ENCODE assay signal across 22 cellular contexts in genomic region chr15:79154491-79155182, GRCh38.
DNase-seq lines count a peak whose midpoint lies in the region; ATAC-seq, FAIRE-seq and TF ChIP-seq lines count a peak whose summit lies in the region.
"Had no signal": no experiment of that assay in that cellular context is flagged by ENCODE, and none has a peak within 500 bp of the region (broad histone marks: within the 10 kb centered on the region; RNA-seq: fewer than 3 reads in every experiment).

No MANE protein-coding gene starts in this region.

- H3K4me3 Mint-ChIP-seq in activated T-cell treated with anti-CD3 and anti-CD28 coated beads, Interleukin-2, amount 50 U/mL, for 4 hours = no peak overlapping the region
- H3K4me3 Mint-ChIP-seq: activated CD8-positive, alpha-beta T cell treated with anti-CD3 and anti-CD28 coated beads for 36 hours; memory B cell; naive thymus-derived CD8-positive, alpha-beta T cell; stimulated activated effector memory CD8-positive, alpha-beta T cell treated with anti-CD3 and anti-CD28 coated beads, Interleukin-12 subunit alpha, Interleukin-12 subunit beta, amount 100 ng/mL, for 72 hours had no signal

- FAIRE-seq in HTR-8/SVneo (lab: Jason Lieb, UNC) = no peak
- FAIRE-seq: GM19239 had no signal

- no peaks in the 10 kb centered on the region for H3K4me1 Mint-ChIP-seq in activated T-cell treated with anti-CD3 and anti-CD28 coated beads, Interleukin-2, amount 50 U/mL, for 4 hours (ENCODE audit: low read depth)
- H3K4me1 Mint-ChIP-seq: memory B cell; naive thymus-derived CD8-positive, alpha-beta T cell; stimulated activated effector memory CD8-positive, alpha-beta T cell treated with anti-CD3 and anti-CD28 coated beads, Interleukin-12 subunit alpha, Interleukin-12 subunit beta, amount 100 ng/mL, for 72 hours had no signal

- no peaks in the 10 kb centered on the region for H3K36me3 Mint-ChIP-seq in activated T-cell treated with anti-CD3 and anti-CD28 coated beads, Interleukin-2, amount 50 U/mL, for 4 hours (ENCODE audit: insufficient read depth)
- H3K36me3 Mint-ChIP-seq: stimulated activated effector memory CD8-positive, alpha-beta T cell treated with anti-CD3 and anti-CD28 coated beads, Interleukin-12 subunit alpha, Interleukin-12 subunit beta, amount 100 ng/mL, for 72 hours had no signal

- no peak overlapping the region for H3K4me3 ChIP-seq in fibroblast of pulmonary artery (replicated peaks; ENCODE audit: low read depth, low read length)
- no peak overlapping the region for H3K4me3 ChIP-seq in retinal pigment epithelial cell (ENCODE audit: low read length)

- DNase-seq in NCI-H2196 (lab: John Stamatoyannopoulos, UW; ENCODE audit: unreplicated experiment) (peak; percentile 9), NCI-H2196 treated with DMSO at 0.1 percent for 48 hours (lab: John Stamatoyannopoulos, UW; ENCODE audit: unreplicated experiment) (no peak), NCI-H2227 (lab: John Stamatoyannopoulos, UW; ENCODE audit: unreplicated experiment) (peak; percentile 37), fibroblast of pulmonary artery (ENCODE audit: low read depth) (peak; percentile 9), retinal pigment epithelial cell (ENCODE audit: low read depth) (peak; percentile 15), HTR-8/SVneo (ENCODE audit: insufficient read length, low spot score) (no peak)
- no peak for DNase-seq in activated T-cell treated with anti-CD3 and anti-CD28 coated beads, Interleukin-2, amount 50 U/mL, for 4 hours
- DNase-seq: activated CD8-positive, alpha-beta T cell treated with anti-CD3 and anti-CD28 coated beads for 36 hours; activated naive CD4-positive, alpha-beta T cell treated with Interleukin-2 at 50 U/mL for 16 hours; central memory CD4-positive, alpha-beta T cell; dorsolateral prefrontal cortex; foreskin melanocyte; hippocampal formation; naive thymus-derived CD8-positive, alpha-beta T cell; NCI-H345; RPMI8226; T1000 had no signal

- no peak for ATAC-seq in HG03432 (IDR thresholded peaks at IDR 0.05; ENCODE audit: unreplicated experiment)
- no peak for ATAC-seq in activated T-cell treated with anti-CD3 and anti-CD28 coated beads, Interleukin-2, amount 50 U/mL, for 4 hours
- ATAC-seq: activated CD4-positive, CD25-positive, alpha-beta regulatory T cell treated with anti-CD3 and anti-CD28 coated beads, Interleukin-2, amount 50 U/mL, for 24 hours; activated CD8-positive, alpha-beta T cell treated with anti-CD3 and anti-CD28 coated beads for 36 hours; naive thymus-derived CD8-positive, alpha-beta T cell; stimulated activated effector memory CD8-positive, alpha-beta T cell treated with anti-CD3 and anti-CD28 coated beads, Interleukin-12 subunit alpha, Interleukin-12 subunit beta, amount 100 ng/mL, for 72 hours had no signal

- TF ChIP-seq CTCF in fibroblast of pulmonary artery (IDR thresholded peaks at IDR 0.05; ENCODE audit: low read length, missing control alignments) (no peak), retinal pigment epithelial cell (conservative IDR thresholded peaks at IDR 0.05; ENCODE audit: low read depth, low read length) (no peak)

- H3K27me3 Mint-ChIP-seq in activated T-cell treated with anti-CD3 and anti-CD28 coated beads, Interleukin-2, amount 50 U/mL, for 4 hours (ENCODE audit: low read depth) = peaks cover 5% of the 10 kb centered on the region

- H3K9me3 Mint-ChIP-seq in activated T-cell treated with anti-CD3 and anti-CD28 coated beads, Interleukin-2, amount 50 U/mL, for 4 hours = no peaks in the 10 kb centered on the region
- H3K9me3 Mint-ChIP-seq: stimulated activated effector memory CD8-positive, alpha-beta T cell treated with anti-CD3 and anti-CD28 coated beads, Interleukin-12 subunit alpha, Interleukin-12 subunit beta, amount 100 ng/mL, for 72 hours had no signal

Comparison
In these comparisons a context has a peak if more than half of its experiments do, and no peak if none do; other contexts are left out.
1. DNase-seq: peak in NCI-H2196 (single experiment), NCI-H2227 (single experiment), fibroblast of pulmonary artery (single experiment) and retinal pigment epithelial cell (single experiment); none in NCI-H2196 treated with DMSO at 0.1 percent for 48 hours (single experiment), HTR-8/SVneo (single experiment) and activated T-cell treated with anti-CD3 and anti-CD28 coated beads, Interleukin-2, amount 50 U/mL, for 4 hours (single experiment).